Comparison of ENCODE assay signal across 8 cellular contexts in genomic region chr11:68297812-68298658, GRCh38. TPM values are rescaled to one million over a fixed set of nuclear protein-coding genes. Genes with fewer than 3 reads are reported as not detected.
DNase-seq lines count a peak whose midpoint lies in the region; ATAC-seq and TF ChIP-seq lines count a peak whose summit lies in the region.

No MANE protein-coding gene starts in this region.

- H3K4me3 ChIP-seq in liver (ENCODE audit: low read depth in 1 of 3, low read length in 3 of 3) = peak overlapping the region in 2 of 3 donors; percentile 31 to 50

- no peaks in the 10 kb centered on the region for H3K27me3 ChIP-seq in liver (ENCODE audit: control insufficient read depth in 4 of 4, insufficient read depth in 4 of 4, low read length in 3 of 4)

- POLR2A ChIA-PET in activated CD4-positive, alpha-beta T cell treated with anti-CD3 and anti-CD28 coated beads for 36 hours (lab: Charles Lee) = no interaction called here

- peaks cover 14 to 40% (median 30%) of the 10 kb centered on the region in 4 donors for H3K4me1 ChIP-seq in liver (ENCODE audit: control insufficient read depth in 4 of 4, insufficient read depth in 4 of 4, low read length in 3 of 4)

- intact Hi-C loops in activated CD4-positive, alpha-beta T cell treated with anti-CD3 and anti-CD28 coated beads for 36 hours (cut with DNase I, micrococcal nuclease) = loop anchor here (1.0 kb wide), 3 partner anchors 27 to 89 kb away; partner anchors contain the start of gene C11orf24 (in 1 of the 2)

- TF ChIP-seq CTCF in C4-2B (conservative IDR thresholded peaks at IDR 0.05) (peak; percentile 100), chondrocyte (IDR thresholded peaks at IDR 0.05) (peak; percentile 94), liver (IDR thresholded peaks at IDR 0.05; ENCODE audit: low read depth, low read length, missing input control) (peak; percentile 98)

- ATAC-seq in GM21723 (IDR thresholded peaks at IDR 0.05; ENCODE audit: unreplicated experiment) (peak; percentile 71), HG02571 (IDR thresholded peaks at IDR 0.05; ENCODE audit: unreplicated experiment) (no peak)
- peak; percentile 98 for ATAC-seq in activated CD4-positive, alpha-beta T cell treated with anti-CD3 and anti-CD28 coated beads for 36 hours

- H3K27ac ChIP-seq in C4-2B (no peak overlapping the region), liver (ENCODE audit: low read depth in 1 of 2, low read length in 2 of 2) (peak overlapping the region; percentile 90 to 99)

- H3K27me3 Mint-ChIP-seq in activated CD4-positive, alpha-beta T cell treated with anti-CD3 and anti-CD28 coated beads for 36 hours = no peaks in the 10 kb centered on the region
- no peaks in the 10 kb centered on the region for H3K27me3 Mint-ChIP-seq in chondrocyte (ENCODE audit: low read depth)

- H3K9me3 Mint-ChIP-seq in activated CD4-positive, alpha-beta T cell treated with anti-CD3 and anti-CD28 coated beads for 36 hours (ENCODE audit: low read depth) = no peaks in the 10 kb centered on the region
- H3K9me3 Mint-ChIP-seq in chondrocyte (ENCODE audit: low read depth) = no peaks in the 10 kb centered on the region

- H3K36me3 Mint-ChIP-seq in activated CD4-positive, alpha-beta T cell treated with anti-CD3 and anti-CD28 coated beads for 36 hours (ENCODE audit: low read depth) = no peaks in the 10 kb centered on the region
- no peaks in the 10 kb centered on the region for H3K36me3 Mint-ChIP-seq in chondrocyte (ENCODE audit: low read depth)

- no peaks in the 10 kb centered on the region for H3K36me3 ChIP-seq in liver (ENCODE audit: control insufficient read depth in 4 of 4, insufficient read depth in 3 of 4, low read depth in 1 of 4, low read length in 3 of 4)

- no peaks in the 10 kb centered on the region for H3K4me1 Mint-ChIP-seq in activated CD4-positive, alpha-beta T cell treated with anti-CD3 and anti-CD28 coated beads for 36 hours
- peaks cover 7% of the 10 kb centered on the region for H3K4me1 Mint-ChIP-seq in chondrocyte (ENCODE audit: low read depth)

- no peak overlapping the region for H3K27ac Mint-ChIP-seq in activated CD4-positive, alpha-beta T cell treated with anti-CD3 and anti-CD28 coated beads for 36 hours
- H3K27ac Mint-ChIP-seq in chondrocyte (ENCODE audit: unreplicated experiment) = no peak overlapping the region

- no peaks in the 10 kb centered on the region for H3K9me3 ChIP-seq in liver (ENCODE audit: control insufficient read depth in 4 of 4, low read length in 3 of 4)

- CTCF ChIA-PET in activated CD4-positive, alpha-beta T cell treated with anti-CD3 and anti-CD28 coated beads for 36 hours (lab: Charles Lee) = interaction anchor here (0.7 to 5.8 kb wide), 15 partner anchors 8 to 146 kb away, joined by 3 to 110 read pairs (median 4); partner anchors contain the start of gene C11orf24

- H3K9ac ChIP-seq in liver (ENCODE audit: low read depth in 1 of 2, low read length in 2 of 2) = peak overlapping the region; percentile 27 to 82

- peak; percentile 92 to 93 for TF ChIP-seq RAD21 in liver (IDR thresholded peaks at IDR 0.05)

- H3K4me3 Mint-ChIP-seq in activated CD4-positive, alpha-beta T cell treated with anti-CD3 and anti-CD28 coated beads for 36 hours = no peak overlapping the region
- H3K4me3 Mint-ChIP-seq in chondrocyte (ENCODE audit: unreplicated experiment) = no peak overlapping the region

- 12% methylated on average over 40 of the region's 40 CpGs for WGBS in liver

- DNase-seq in NCI-H345 treated with DMSO at 0.1 percent for 48 hours (lab: John Stamatoyannopoulos, UW; ENCODE audit: unreplicated experiment) (peak; percentile 32), chondrocyte (ENCODE audit: low spot score) (no peak)
- DNase-seq in activated CD4-positive, alpha-beta T cell treated with anti-CD3 and anti-CD28 coated beads for 36 hours = peak; percentile 83
- DNase-seq in stimulated activated CD4-positive, alpha-beta T cell treated with anti-CD3 and anti-CD28 coated beads, Interleukin-4, amount 100 ng/mL, for 4 hours = peak; percentile 50 to 68

TF ChIP-seq in liver, 16 proteins besides CTCF, POLR2A, EP300 and RAD21:
- peak; percentile 20 to 80 for TF ChIP-seq GABPA (IDR thresholded peaks at IDR 0.05 in 1 of 2, conservative IDR thresholded peaks at IDR 0.05 in 1 of 2)
- peak; percentile 94 for TF ChIP-seq ZBTB33 (IDR thresholded peaks at IDR 0.05)
- peak; percentile 100 for TF ChIP-seq SP1 (IDR thresholded peaks at IDR 0.05)
- peak; percentile 97 for TF ChIP-seq MAX (IDR thresholded peaks at IDR 0.05)
- peak; percentile 90 for TF ChIP-seq REST (IDR thresholded peaks at IDR 0.05)
- TF ChIP-seq ATF3 (IDR thresholded peaks at IDR 0.05) = peak; percentile 84
- peak; percentile 79 to 85 for TF ChIP-seq EGR1 (IDR thresholded peaks at IDR 0.05; ENCODE audit: low read depth in 2 of 2)
- TF ChIP-seq HNF4G (IDR thresholded peaks at IDR 0.05) = peak; percentile 100
- TF ChIP-seq HNF4A (conservative IDR thresholded peaks at IDR 0.05) = peak; percentile 100
- peak; percentile 99 for TF ChIP-seq RXRA (IDR thresholded peaks at IDR 0.05)
- peak; percentile 92 for TF ChIP-seq FOXA1 (IDR thresholded peaks at IDR 0.05)
- peak; percentile 89 for TF ChIP-seq YY1 (IDR thresholded peaks at IDR 0.05)
- TF ChIP-seq FOXA2 (IDR thresholded peaks at IDR 0.05) = peak; percentile 90
- no peak for TF ChIP-seq TAF1 (conservative IDR thresholded peaks at IDR 0.05)
- peak; percentile 75 to 80 for TF ChIP-seq JUND (IDR thresholded peaks at IDR 0.05)
- TF ChIP-seq NR2F2 (IDR thresholded peaks at IDR 0.05) = peak; percentile 92

RNA-seq across cellular contexts. Expression of gene LRP5, which starts 14.4 kb away (rescaled TPM):
- 10 to 100 TPM; 11.7 to 13.6 TPM for total RNA-seq in activated CD4-positive, alpha-beta T cell treated with anti-CD3 and anti-CD28 coated beads for 36 hours
- total RNA-seq in chondrocyte (38.7 to 61.0 TPM (median 47.2 TPM) in 3 replicates), liver (10 to 100 TPM; 53.8 to 99.3 TPM)
- 10 to 100 TPM; 48.9 to 88.8 TPM for polyA plus RNA-seq in liver

RNA-seq across cellular contexts. Expression of gene C11orf24, which starts 26.3 kb away (rescaled TPM):
- total RNA-seq in activated CD4-positive, alpha-beta T cell treated with anti-CD3 and anti-CD28 coated beads for 36 hours = 10 to 100 TPM; 29.4 to 37.4 TPM
- total RNA-seq in chondrocyte (104 to 110 TPM (median 107 TPM) in 3 replicates), liver (10 to 100 TPM in 1 of 2 donors, 1 to 10 TPM in 1; 7.8 to 39.8 TPM)
- polyA plus RNA-seq in liver = 10 to 100 TPM; 24.2 to 50.3 TPM
